Comparison of ENCODE assay signal across 33 cellular contexts in genomic region chr1:153602749-153603148, GRCh38. TPM values are rescaled to one million over a fixed set of nuclear protein-coding genes. Genes with fewer than 3 reads are reported as not detected.
"Had no signal": no experiment of that assay in that cellular context is flagged by ENCODE, and none has a peak within 500 bp of the region (broad histone marks: within the 10 kb centered on the region; RNA-seq: fewer than 3 reads in every experiment).

No MANE protein-coding gene starts in this region.

- H3K9me3 ChIP-seq: adrenal gland, body of pancreas, breast epithelium, Peyer's patch had no signal

- H3K27me3 Mint-ChIP-seq: activated CD4-positive, alpha-beta memory T cell treated with anti-CD3 and anti-CD28 coated beads for 36 hours had no signal

- H3K36me3 ChIP-seq: breast epithelium had no signal

- H3K4me1 ChIP-seq: adrenal gland, body of pancreas had no signal

- FAIRE-seq: astrocyte had no signal

- H3K27ac ChIP-seq: adrenal gland, body of pancreas, breast epithelium, Peyer's patch had no signal

- H3K4me3 Mint-ChIP-seq: activated CD4-positive, alpha-beta memory T cell treated with anti-CD3 and anti-CD28 coated beads for 36 hours; activated naive CD4-positive, alpha-beta T cell treated with anti-CD3 and anti-CD28 coated beads for 36 hours; activated T-cell treated with anti-CD3 and anti-CD28 coated beads, Interleukin-2, amount 50 U/mL, for 4 hours; activated T-helper 1 cell treated with anti-CD3 and anti-CD28 coated beads, Interleukin-12 subunit alpha, Interleukin-12 subunit beta, Interleukin-2, Interleukin-4 antibody, amounts not matched to agents 30 ng/mL and 10 ng/mL and 1 ng/mL, durations not matched to agents 14 hours and 24 hours and 36 hours had no signal

- H3K27me3 ChIP-seq: adrenal gland, body of pancreas, breast epithelium, Peyer's patch had no signal

- H3K36me3 Mint-ChIP-seq: activated CD4-positive, alpha-beta memory T cell treated with anti-CD3 and anti-CD28 coated beads for 36 hours; activated naive CD4-positive, alpha-beta T cell treated with anti-CD3 and anti-CD28 coated beads, Interleukin-2, amount 50 U/mL, for 72 hours had no signal

- DNase-seq: activated CD4-positive, alpha-beta memory T cell treated with anti-CD3 and anti-CD28 coated beads for 36 hours; activated CD4-positive, alpha-beta T cell treated with anti-CD3 and anti-CD28 coated beads, Interleukin-2, amount 50 U/mL, for 1 hour; activated CD8-positive, alpha-beta memory T cell treated with anti-CD3 and anti-CD28 coated beads, Interleukin-2, amount 50 U/mL, for 4 hours; activated gamma-delta T cell treated with Interleukin-2 at 50 U/mL for 16 hours; activated naive CD4-positive, alpha-beta T cell treated with anti-CD3 and anti-CD28 coated beads for 36 hours; activated T-cell treated with anti-CD3 and anti-CD28 coated beads for 4 hours; activated T-cell treated with anti-CD3 and anti-CD28 coated beads, Interleukin-2, amount 50 U/mL, for 4 hours; adrenal gland; body of pancreas; NCI-H1105; NCI-H1417 treated with DMSO at 0.1 percent for 48 hours; NCI-H1694; NCI-H1930; NCI-H2081 treated with DMSO at 0.1 percent for 48 hours; NCI-H226; NCI-H446 treated with DMSO at 0.1 percent for 48 hours; NCI-H524; NCI-H69; NCI-H82; RPMI8226; SIG-M5; SW 1271; T-helper 1 cell; T-helper 2 cell; T-helper 9 cell had no signal

- ATAC-seq: activated naive CD4-positive, alpha-beta T cell treated with anti-CD3 and anti-CD28 coated beads, Interleukin-2, amount 50 U/mL, for 72 hours; activated T-cell treated with anti-CD3 and anti-CD28 coated beads, Interleukin-2, amount 50 U/mL, for 4 hours; body of pancreas; Right ventricle myocardium inferior had no signal

- H3K9me3 Mint-ChIP-seq: activated CD4-positive, alpha-beta memory T cell treated with anti-CD3 and anti-CD28 coated beads for 36 hours; activated naive CD4-positive, alpha-beta T cell treated with anti-CD3 and anti-CD28 coated beads for 36 hours; activated naive CD4-positive, alpha-beta T cell treated with anti-CD3 and anti-CD28 coated beads, Interleukin-2, amount 50 U/mL, for 72 hours; activated T-cell treated with anti-CD3 and anti-CD28 coated beads, Interleukin-2, amount 50 U/mL, for 4 hours; activated T-helper 1 cell treated with anti-CD3 and anti-CD28 coated beads, Interleukin-12 subunit alpha, Interleukin-12 subunit beta, Interleukin-2, Interleukin-4 antibody, amounts not matched to agents 30 ng/mL and 10 ng/mL and 1 ng/mL, durations not matched to agents 14 hours and 24 hours and 36 hours had no signal

- H3K4me3 ChIP-seq: adrenal gland, body of pancreas, breast epithelium, Peyer's patch had no signal

- H3K27ac Mint-ChIP-seq: activated CD4-positive, alpha-beta memory T cell treated with anti-CD3 and anti-CD28 coated beads for 36 hours; activated naive CD4-positive, alpha-beta T cell treated with anti-CD3 and anti-CD28 coated beads for 36 hours; activated T-helper 1 cell treated with anti-CD3 and anti-CD28 coated beads, Interleukin-12 subunit alpha, Interleukin-12 subunit beta, Interleukin-2, Interleukin-4 antibody, amounts not matched to agents 30 ng/mL and 10 ng/mL and 1 ng/mL, durations not matched to agents 14 hours and 24 hours and 36 hours had no signal

RNA-seq across cellular contexts. Expression of gene S100A16, which starts 10.2 kb away (rescaled TPM):
- total RNA-seq: activated CD4-positive, alpha-beta memory T cell treated with anti-CD3 and anti-CD28 coated beads for 36 hours; activated naive CD4-positive, alpha-beta T cell treated with anti-CD3 and anti-CD28 coated beads for 36 hours; activated naive CD4-positive, alpha-beta T cell treated with anti-CD3 and anti-CD28 coated beads, Interleukin-2, amount 50 U/mL, for 72 hours; activated T-helper 1 cell treated with anti-CD3 and anti-CD28 coated beads, Interleukin-12 subunit alpha, Interleukin-12 subunit beta, Interleukin-2, Interleukin-4 antibody, amounts not matched to agents 30 ng/mL and 10 ng/mL and 1 ng/mL, durations not matched to agents 14 hours and 24 hours and 36 hours had no signal

RNA-seq across cellular contexts. Expression of gene S100A14, which starts 13.4 kb away (rescaled TPM):
- total RNA-seq: activated naive CD4-positive, alpha-beta T cell treated with anti-CD3 and anti-CD28 coated beads for 36 hours; activated naive CD4-positive, alpha-beta T cell treated with anti-CD3 and anti-CD28 coated beads, Interleukin-2, amount 50 U/mL, for 72 hours; M059J; SK-MEL-5 had no signal

RNA-seq across cellular contexts. Expression of gene S100A1, which starts 25.5 kb away (rescaled TPM):
- total RNA-seq: activated CD4-positive, alpha-beta memory T cell treated with anti-CD3 and anti-CD28 coated beads for 36 hours; activated naive CD4-positive, alpha-beta T cell treated with anti-CD3 and anti-CD28 coated beads for 36 hours; activated naive CD4-positive, alpha-beta T cell treated with anti-CD3 and anti-CD28 coated beads, Interleukin-2, amount 50 U/mL, for 72 hours; activated T-cell treated with anti-CD3 and anti-CD28 coated beads, Interleukin-2, amount 50 U/mL, for 4 hours; activated T-helper 1 cell treated with anti-CD3 and anti-CD28 coated beads, Interleukin-12 subunit alpha, Interleukin-12 subunit beta, Interleukin-2, Interleukin-4 antibody, amounts not matched to agents 30 ng/mL and 10 ng/mL and 1 ng/mL, durations not matched to agents 14 hours and 24 hours and 36 hours; M059J; Peyer's patch had no signal
